8 cellular contexts compared by ENCODE assay signal in genomic region chr9:131418143-131419028, GRCh38. TPM values are rescaled to one million over a fixed set of nuclear protein-coding genes. Genes with fewer than 3 reads are reported as not detected.
DNase-seq lines count a peak whose midpoint lies in the region; ATAC-seq, FAIRE-seq and TF ChIP-seq lines count a peak whose summit lies in the region.

No MANE protein-coding gene starts in this region.

- peak overlapping the region; percentile 50 for H3K27ac ChIP-seq in endothelial cell of umbilical vein (ENCODE audit: insufficient read depth, low read depth, low read length)

- H3K9me1 ChIP-seq in endothelial cell of umbilical vein (replicated peaks; ENCODE audit: control insufficient read depth, extremely low read depth, insufficient read depth, low read length): no peaks in the 10 kb centered on the region

- H3K4me2 ChIP-seq in endothelial cell of umbilical vein (ENCODE audit: insufficient read depth, low read length): no peak overlapping the region

- H4K20me1 ChIP-seq in endothelial cell of umbilical vein (replicated peaks; ENCODE audit: control insufficient read depth, extremely low read depth, insufficient read depth, low read length): peaks cover 23% of the 10 kb centered on the region

- dilution Hi-C loops in endothelial cell of umbilical vein (cut with MboI; ENCODE audit: extremely low pct_ligation_motif_present, low sequenced_read_pairs): no loop called here

- H3K4me3 Mint-ChIP-seq in neural crest cell: peak overlapping the region; percentile 42

- DNase-seq in NCI-H774 (lab: John Stamatoyannopoulos, UW) (peak; percentile 74), endothelial cell of umbilical vein (ENCODE audit: low read depth, low spot score) (peak; percentile 80), neural crest cell (ENCODE audit: low read depth, low spot score) (no peak)

- no peak for TF ChIP-seq POLR2A in endothelial cell of umbilical vein (IDR thresholded peaks at IDR 0.05; ENCODE audit: low read depth, low read length)

- peaks cover 17% of the 10 kb centered on the region for H3K36me3 Mint-ChIP-seq in neural crest cell (ENCODE audit: low read depth)

- H3K27ac Mint-ChIP-seq in neural crest cell (ENCODE audit: unreplicated experiment): peak overlapping the region; percentile 92

- intact Hi-C loops in endothelial cell of umbilical vein (cut with micrococcal nuclease): no loop called here

- H3K4me3 ChIP-seq in endothelial cell of umbilical vein (replicated peaks in 1 of 3; ENCODE audit: insufficient read depth in 1 of 3, low read depth in 1 of 3, low read length in 3 of 3): no peak overlapping the region

- no TSS peak for BruUV-seq in endothelial cell of umbilical vein (replicated peaks; lab: Mats Ljungman, UMichigan)

- peaks cover 3% of the 10 kb centered on the region for H3K9me3 Mint-ChIP-seq in neural crest cell

- H3K27me3 ChIP-seq in endothelial cell of umbilical vein (ENCODE audit: control insufficient read depth in 2 of 2, insufficient read depth in 2 of 2, low read length in 2 of 2): no peaks in the 10 kb centered on the region

- peak overlapping the region; percentile 27 for H3K9ac ChIP-seq in endothelial cell of umbilical vein (replicated peaks; ENCODE audit: extremely low read depth, insufficient read depth, low read length)

- POLR2A ChIA-PET in endothelial cell of umbilical vein (lab: Charles Lee): no interaction called here

- peak; percentile 95 for FAIRE-seq in endothelial cell of umbilical vein (lab: Jason Lieb, UNC)

- ATAC-seq in GM21825 (IDR thresholded peaks at IDR 0.05; ENCODE audit: unreplicated experiment) (peak; percentile 12), GM18861 (IDR thresholded peaks at IDR 0.05; ENCODE audit: unreplicated experiment) (no peak), GM19397 (IDR thresholded peaks at IDR 0.05; ENCODE audit: unreplicated experiment) (no peak), GM21526 (IDR thresholded peaks at IDR 0.05; ENCODE audit: low FRiP score, unreplicated experiment) (no peak), HG03139 (IDR thresholded peaks at IDR 0.05; ENCODE audit: unreplicated experiment) (no peak)

- H3K4me1 Mint-ChIP-seq in neural crest cell: peaks cover 73% of the 10 kb centered on the region

- H3K9me3 ChIP-seq in endothelial cell of umbilical vein (replicated peaks; ENCODE audit: control insufficient read depth, insufficient read depth, low read length): no peaks in the 10 kb centered on the region

- H2AFZ ChIP-seq in endothelial cell of umbilical vein (ENCODE audit: low read depth, low read length): no peak overlapping the region

- peaks cover 48% of the 10 kb centered on the region for H3K4me1 ChIP-seq in endothelial cell of umbilical vein (ENCODE audit: control insufficient read depth, extremely low read depth, insufficient read depth, low read length)

- TF ChIP-seq CTCF in endothelial cell of umbilical vein (IDR thresholded peaks at IDR 0.05; ENCODE audit: extremely low read depth in 1 of 2, insufficient read depth in 1 of 2, low read depth in 1 of 2, low read length in 2 of 2) (no peak), neural crest cell (conservative IDR thresholded peaks at IDR 0.05) (no peak)

- peaks cover 99% of the 10 kb centered on the region for H3K79me2 ChIP-seq in endothelial cell of umbilical vein (ENCODE audit: control insufficient read depth, insufficient read depth, low read length)

- H3K36me3 ChIP-seq in endothelial cell of umbilical vein (ENCODE audit: control insufficient read depth in 2 of 2, extremely low read depth in 1 of 2, insufficient read depth in 2 of 2, low read length in 2 of 2): no peaks in the 10 kb centered on the region

- H3K27me3 Mint-ChIP-seq in neural crest cell (ENCODE audit: low read depth): peaks cover 4% of the 10 kb centered on the region

- CTCF ChIA-PET in endothelial cell of umbilical vein (lab: Charles Lee): interaction anchor here (0.9 to 2.0 kb wide), 4 partner anchors 11 to 51 kb away, joined by 5 to 8 read pairs (median 6); no protein-coding TSS in a partner anchor

TF ChIP-seq in endothelial cell of umbilical vein, 7 proteins besides CTCF, POLR2A, EP300 and RAD21:
- no peak for TF ChIP-seq MYC (IDR thresholded peaks at IDR 0.05; ENCODE audit: low read depth, low read length)
- peak; percentile 53 for TF ChIP-seq JUN (IDR thresholded peaks at IDR 0.05; ENCODE audit: borderline replicate concordance, insufficient read depth, insufficient read length, low read depth)
- no peak for TF ChIP-seq FOS (IDR thresholded peaks at IDR 0.05; ENCODE audit: borderline replicate concordance, insufficient read depth, low read length)
- TF ChIP-seq GATA2 (IDR thresholded peaks at IDR 0.05; ENCODE audit: insufficient read depth, insufficient read length, low read depth, low read length): no peak
- no peak for TF ChIP-seq POLR2AphosphoS5 (IDR thresholded peaks at IDR 0.05; ENCODE audit: insufficient read depth, low read depth, low read length)
- no peak for TF ChIP-seq EZH2 (IDR thresholded peaks at IDR 0.05; ENCODE audit: borderline replicate concordance, low read depth, low read length, severe bottlenecking)

RNA-seq across cellular contexts. Expression of gene PRRC2B, which starts 24.5 kb away (rescaled TPM):
- total RNA-seq in endothelial cell of umbilical vein (248 and 256 TPM in 2 replicates), neural crest cell (349 and 358 TPM in 2 replicates)
- 35.6 and 38.5 TPM in 2 replicates for polyA plus RNA-seq in endothelial cell of umbilical vein
- 47.2 and 56.3 TPM in 2 replicates for polyA plus RNA-seq in endothelial cell of umbilical vein (2011; cell fraction: cytosol; rRNA removed)
- polyA plus RNA-seq in endothelial cell of umbilical vein (2011; cell fraction: nucleus; rRNA removed): 186 and 194 TPM in 2 replicates
- 126 and 147 TPM in 2 replicates for polyA plus RNA-seq in endothelial cell of umbilical vein (2012)
- polyA minus RNA-seq in endothelial cell of umbilical vein: 142 and 143 TPM in 2 replicates
- 62.0 TPM for polyA minus RNA-seq in endothelial cell of umbilical vein (2011; cell fraction: cytosol; rRNA and poly(A)+ RNA removed)
- polyA minus RNA-seq in endothelial cell of umbilical vein (2011; cell fraction: nucleus; rRNA and poly(A)+ RNA removed): 93.2 and 110 TPM in 2 replicates
